8 cellular contexts compared by ENCODE assay signal in the genomic region with DNA sequence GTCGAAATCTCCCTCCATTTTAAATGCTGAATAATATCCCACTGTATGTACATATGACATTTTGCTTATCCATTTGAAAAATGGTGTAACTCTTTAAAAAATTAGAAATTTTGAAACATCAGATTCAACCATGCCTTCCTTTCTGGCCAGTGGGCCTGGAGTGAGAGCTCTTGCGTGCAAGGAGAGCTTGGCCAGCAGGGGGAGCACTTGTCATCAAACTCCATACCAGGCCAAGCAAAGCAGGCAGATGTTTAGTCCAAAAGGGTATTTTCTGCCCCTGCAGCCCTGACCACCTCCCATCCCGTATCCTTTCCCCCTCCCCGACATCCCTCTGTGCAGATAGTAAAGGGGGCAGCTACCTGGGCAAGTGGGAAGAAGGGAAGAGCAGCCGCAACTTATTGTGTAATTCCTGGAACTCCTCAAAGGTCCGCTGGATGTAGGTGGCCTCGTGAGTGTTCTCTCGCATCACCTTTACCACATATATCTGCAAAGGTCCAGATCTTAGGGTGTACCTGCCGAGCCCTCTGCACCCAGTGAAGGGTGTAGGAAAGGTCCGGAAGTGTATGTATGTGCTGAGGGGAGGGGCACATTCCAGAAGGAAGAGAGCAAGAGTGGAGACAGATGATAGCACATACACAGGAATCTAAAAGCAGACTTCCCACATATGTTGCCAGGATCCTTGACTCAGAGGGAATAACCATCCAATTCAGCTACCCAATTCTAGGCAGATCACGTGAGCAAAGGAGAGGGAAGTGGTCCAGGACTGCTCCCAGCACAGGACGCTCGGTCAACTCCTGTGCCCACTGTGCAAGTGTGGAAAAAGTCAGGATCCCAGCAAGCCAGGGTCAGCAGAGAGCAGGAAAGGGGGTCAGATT. TPM values are rescaled to one million over a fixed set of nuclear protein-coding genes. Genes with fewer than 3 reads are reported as not detected.
DNase-seq lines count a peak whose midpoint lies in the region; ATAC-seq and TF ChIP-seq lines count a peak whose summit lies in the region.

No MANE protein-coding gene starts in this region.

- no peaks in the 10 kb centered on the region for H3K9me2 ChIP-seq in GM23248 (ENCODE audit: insufficient read depth)

- H3K27me3 ChIP-seq in AG04450 (ENCODE audit: control insufficient read depth, insufficient read depth, low read length) (peaks cover 2% of the 10 kb centered on the region), GM23248 (replicated peaks; ENCODE audit: insufficient read depth) (no peaks in the 10 kb centered on the region)

- DNase-seq in AG04450 (ENCODE audit: low read depth, low spot score) (peak; percentile 65), GM23248 (peak; percentile 85), NCI-H510A treated with DMSO at 0.1 percent for 48 hours (lab: John Stamatoyannopoulos, UW) (peak; percentile 73), coronary artery (ENCODE audit: low spot score) (peak; percentile 80), lower leg skin (ENCODE audit: low spot score in 2 of 2) (peak; percentile 74 to 96)
- DNase-seq in activated CD4-positive, alpha-beta T cell treated with anti-CD3 and anti-CD28 coated beads, Interleukin-2, amount 50 U/mL, for 24 hours (ENCODE audit: low read depth in 1 of 2, low spot score in 1 of 2), result peak; percentile 59 to 67
- peak; percentile 56 to 70 (median 68) for DNase-seq in stimulated activated CD4-positive, alpha-beta T cell treated with anti-CD3 and anti-CD28 coated beads, TNF-alpha, amount 100 ng/mL, for 4 hours (ENCODE audit: low read depth in 3 of 3)

- H3K27ac ChIP-seq in AG04450 (ENCODE audit: low read depth, low read length), result peak overlapping the region; percentile 39
- H3K27ac ChIP-seq in GM23248, result peak overlapping the region; percentile 5
- peak overlapping the region in 1 of 2 donors; percentile 48 for H3K27ac ChIP-seq in coronary artery

- in situ Hi-C loops in GM23248 (cut with MboI), result no loop called here

- no peaks in the 10 kb centered on the region for H4K20me1 ChIP-seq in GM23248 (ENCODE audit: insufficient read depth)

- 29 to 32% methylated on average over 13 of the region's 13 CpGs for WGBS in GM23248 (ENCODE audit: low coverage in 1 of 2, low lambda C conversion rate in 2 of 2, missing lambda C conversion rate in 2 of 2), 2 experiments
- 38 to 39% methylated on average over 13 of the region's 13 CpGs for WGBS in lower leg skin, 2 donors

- H3K4me3 ChIP-seq in AG04450 (ENCODE audit: low read depth, low read length) (no peak overlapping the region), GM23248 (peak overlapping the region; percentile 40; the same call in 1 of the 2 replicates), coronary artery (no peak overlapping the region), lower leg skin (ENCODE audit: low read depth, poor library complexity, severe bottlenecking) (no peak overlapping the region)

- TF ChIP-seq POLR2A in lower leg skin (IDR thresholded peaks at IDR 0.05), result no peak

- no peaks in the 10 kb centered on the region for H3K36me3 ChIP-seq in GM23248 (ENCODE audit: low read depth)

- CTCF ChIA-PET in AG04450 (lab: Charles Lee), result interaction anchor here (0.6 to 9.4 kb wide), 32 partner anchors 8 to 376 kb away, joined by 3 to 175 read pairs (median 7); a partner anchor contains a TSS

- H2AFZ ChIP-seq in GM23248, result peak overlapping the region; percentile 52; the same call in 1 of the 2 replicates

- TF ChIP-seq CTCF in AG04450 (IDR thresholded peaks at IDR 0.05; ENCODE audit: low read depth, low read length) (peak; percentile 92), coronary artery (IDR thresholded peaks at IDR 0.05) (peak; percentile 88), lower leg skin (IDR thresholded peaks at IDR 0.05) (peak in 1 of 3 donors; percentile 42)

- no peak for ATAC-seq in GM18498 (IDR thresholded peaks at IDR 0.05; ENCODE audit: unreplicated experiment)

- H3K4me2 ChIP-seq in GM23248 (ENCODE audit: unreplicated experiment), result peak overlapping the region; percentile 63

- intact Hi-C loops in lower leg skin (cut with DNase I; ENCODE audit: low total_unique reads), result loop anchor here (5.0 kb wide), 1 partner anchor 66 kb away; no protein-coding TSS in a partner anchor

- H3K9me3 ChIP-seq in AG04450 (ENCODE audit: control insufficient read depth, insufficient read depth, low read length) (no peaks in the 10 kb centered on the region), GM23248 (ENCODE audit: low read depth) (no peaks in the 10 kb centered on the region)

- no peak overlapping the region for H3K9ac ChIP-seq in GM23248

- H3K4me1 ChIP-seq in GM23248 (ENCODE audit: insufficient read depth), result peaks cover 28% of the 10 kb centered on the region

- H3K79me2 ChIP-seq in GM23248 (ENCODE audit: insufficient read depth), result no peaks in the 10 kb centered on the region

- peaks cover 23% of the 10 kb centered on the region for H3F3A ChIP-seq in GM23248 (ENCODE audit: insufficient read depth)

- POLR2A ChIA-PET in AG04450 (lab: Yijun Ruan, JAX), result interaction anchor here (1.1 to 1.4 kb wide), 3 partner anchors 8 to 21 kb away, joined by 3 to 4 read pairs (median 4); no protein-coding TSS in a partner anchor

RNA-seq across cellular contexts. Expression of a gene that starts 19.9 kb away (rescaled TPM):
- polyA plus RNA-seq in AG04450 (2011; rRNA removed) (25.4 and 28.4 TPM in 2 replicates), GM23248 (2016; fragmentation: Nextera tagmentation; extraction: Ambion mirVana) (14.5 and 15.4 TPM in 2 replicates)
- 40.7 and 41.5 TPM in 2 replicates for polyA minus RNA-seq in AG04450 (2011; rRNA and poly(A)+ RNA removed)
- 27.6 and 28.4 TPM in 2 replicates for total RNA-seq in GM23248 (2014; rRNA removed; shearing (Covaris generic))
- total RNA-seq in lower leg skin, result 10 to 100 TPM; 37.9 to 56.4 (median 49.5) TPM
